9 cellular contexts compared by ENCODE assay signal in the genomic region with DNA sequence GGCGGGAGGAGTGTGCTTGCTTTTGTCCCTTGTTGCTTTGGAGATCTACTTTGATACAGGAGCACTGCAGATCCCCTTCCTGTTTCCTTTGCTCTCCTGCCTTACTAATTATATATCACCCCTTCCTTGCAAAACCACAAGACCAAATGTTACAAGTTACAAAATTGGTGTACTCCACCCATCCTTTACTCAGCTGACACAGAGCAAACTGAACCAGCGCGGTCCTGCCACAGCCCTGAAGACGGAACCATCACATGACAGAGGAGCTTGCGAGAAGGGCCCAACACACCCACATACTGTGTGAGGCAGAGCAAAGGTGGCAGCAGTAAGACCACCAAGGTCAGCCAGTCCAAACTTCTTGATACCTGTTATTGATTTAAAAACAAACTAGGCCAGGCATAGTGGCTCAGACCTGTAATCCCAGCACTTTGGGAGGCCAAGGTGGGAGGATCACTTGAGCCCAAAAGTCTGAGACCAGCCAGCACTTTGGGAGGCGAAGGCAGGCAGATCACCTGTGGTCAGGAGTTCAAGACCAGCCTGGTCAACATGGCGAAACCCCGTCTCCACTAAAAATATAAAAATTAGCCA. TPM values are rescaled to one million over a fixed set of nuclear protein-coding genes. Genes with fewer than 3 reads are reported as not detected.
DNase-seq lines count a peak whose midpoint lies in the region; ATAC-seq and TF ChIP-seq lines count a peak whose summit lies in the region.
"Had no signal": no experiment of that assay in that cellular context is flagged by ENCODE, and none has a peak within 500 bp of the region (broad histone marks: within the 10 kb centered on the region; RNA-seq: fewer than 3 reads in every experiment).

No MANE protein-coding gene starts in this region.

- H3K27ac ChIP-seq in esophagus (ENCODE audit: low read depth in 2 of 2, low read length in 1 of 2) = peak overlapping the region; percentile 66 to 79
- peak overlapping the region; percentile 48 to 72 (median 57) for H3K27ac ChIP-seq in sigmoid colon

- H3K36me3 ChIP-seq in esophagus (ENCODE audit: control insufficient read depth in 2 of 2, insufficient read depth in 2 of 2, low read length in 1 of 2) = no peaks in the 10 kb centered on the region
- no peaks in the 10 kb centered on the region for H3K36me3 ChIP-seq in sigmoid colon

- no peak for TF ChIP-seq POLR2A in sigmoid colon (IDR thresholded peaks at IDR 0.05)

- TF ChIP-seq CTCF in sigmoid colon (IDR thresholded peaks at IDR 0.05) = no peak

- H3K9me3 ChIP-seq in esophagus (ENCODE audit: control insufficient read depth in 2 of 2, insufficient read depth in 1 of 2, low read depth in 1 of 2, low read length in 1 of 2) (no peaks in the 10 kb centered on the region), sigmoid colon (no peaks in the 10 kb centered on the region)

- H3K4me3 ChIP-seq in esophagus (ENCODE audit: low read depth in 1 of 2, low read length in 2 of 2) (no peak overlapping the region), sigmoid colon (no peak overlapping the region)

- peak in 1 of 4 donors; percentile 65 for TF ChIP-seq EP300 in sigmoid colon (IDR thresholded peaks at IDR 0.05)

- DNase-seq in LHCN-M2 (ENCODE audit: low read depth) (peak; percentile 85), sigmoid colon (peak; percentile 85), HuH-7.5 (ENCODE audit: low spot score) (no peak), SK-N-DZ (ENCODE audit: low spot score) (no peak), germinal center (ENCODE audit: low spot score) (no peak)
- peak; percentile 77 for DNase-seq in activated CD8-positive, alpha-beta memory T cell treated with anti-CD3 and anti-CD28 coated beads for 24 hours

- peak; percentile 50 for ATAC-seq in GM18909 (IDR thresholded peaks at IDR 0.05; ENCODE audit: poor library complexity, unreplicated experiment)
- ATAC-seq: Panc1 had no signal

- H3K4me1 ChIP-seq in esophagus (ENCODE audit: control insufficient read depth in 2 of 2, insufficient read depth in 2 of 2, low read length in 1 of 2) (peaks cover 0 to 6% of the 10 kb centered on the region in 2 donors), sigmoid colon (peaks cover 0 to 41% (median 34%) of the 10 kb centered on the region in 4 donors)

- intact Hi-C loops in sigmoid colon (cut with DNase I) = loop anchor here (5.0 kb wide), 1 partner anchor 42 kb away; no protein-coding TSS in a partner anchor

- H3K27me3 ChIP-seq in esophagus (ENCODE audit: control insufficient read depth in 1 of 2, insufficient read depth in 2 of 2, low read length in 2 of 2) = no peaks in the 10 kb centered on the region
- H3K27me3 ChIP-seq in sigmoid colon = no peaks in the 10 kb centered on the region

- 52 to 53% methylated on average over 8 of the region's 8 CpGs for WGBS in esophagus, 2 donors
- 52 to 56% methylated on average over 8 of the region's 8 CpGs for WGBS in sigmoid colon, 2 donors

RNA-seq across cellular contexts. Expression of a gene that starts 33.2 kb away (rescaled TPM):
- total RNA-seq in LHCN-M2 (2014; rRNA removed) (24.9 and 26.1 TPM in 2 replicates), sigmoid colon (10 to 100 TPM; 26.7 to 38.5 (median 35.2) TPM)
- 15.3 TPM for polyA plus RNA-seq in LHCN-M2 (2012)
- polyA plus RNA-seq in esophagus (10 to 100 TPM; 36.0 to 52.8 TPM), sigmoid colon (10 to 100 TPM; 56.5 to 83.8 (median 64.3) TPM)
- 36.9 and 43.2 TPM in 2 replicates for polyA plus RNA-seq in SK-N-DZ (2014; cell fraction: cytosol; rRNA removed)
- 62.1 and 102 TPM in 2 replicates for polyA plus RNA-seq in SK-N-DZ (2014; cell fraction: nucleus; rRNA removed)

Comparison
In these comparisons a context has a peak if more than half of its experiments do, and no peak if none do; other contexts are left out.
1. DNase-seq: peak in LHCN-M2 (single experiment), activated CD8-positive, alpha-beta memory T cell treated with anti-CD3 and anti-CD28 coated beads for 24 hours (single experiment) and sigmoid colon (single experiment); none in HuH-7.5 (single experiment), SK-N-DZ (single experiment) and germinal center (single experiment).